In genomic region chr5:108818613-108819272, GRCh38 we compare ENCODE assay signal across 8 cellular contexts.
DNase-seq lines count a peak whose midpoint lies in the region; ATAC-seq lines count a peak whose summit lies in the region.

No MANE protein-coding gene starts in this region.

- intact Hi-C loops in posterior cingulate gyrus (cut with DNase I): no loop called here

- ATAC-seq in GM19328 (IDR thresholded peaks at IDR 0.05; ENCODE audit: unreplicated experiment): peak; percentile 72
- peak; percentile 91 for ATAC-seq in HG03108 (IDR thresholded peaks at IDR 0.05; ENCODE audit: unreplicated experiment)

- DNase-seq in AG08396 (ENCODE audit: low spot score) (peak; percentile 35), amniotic stem cell (lab: John Stamatoyannopoulos, UW) (peak; percentile 23), NCI-H2227 (lab: John Stamatoyannopoulos, UW; ENCODE audit: unreplicated experiment) (no peak), NCI-H774 (lab: John Stamatoyannopoulos, UW) (no peak), posterior cingulate gyrus (no peak), NCI-H2107 (lab: John Stamatoyannopoulos, UW) (no peak)

Comparison
In these comparisons a context has a peak if more than half of its experiments do, and no peak if none do; other contexts are left out.
1. DNase-seq: peak in AG08396 (single experiment) and amniotic stem cell (single experiment); none in NCI-H2227 (single experiment), NCI-H774 (single experiment), posterior cingulate gyrus (0 of 10) and NCI-H2107 (single experiment).